In genomic region chr1:241074507-241074906, GRCh38 we compare ENCODE assay signal across 16 cellular contexts.
"Had no signal": no experiment of that assay in that cellular context is flagged by ENCODE, and none has a peak within 500 bp of the region (broad histone marks: within the 10 kb centered on the region; RNA-seq: fewer than 3 reads in every experiment).

No MANE protein-coding gene starts in this region.

- DNase-seq: activated CD4-positive, alpha-beta T cell treated with anti-CD3 and anti-CD28 coated beads for 1 hour; activated CD4-positive, alpha-beta T cell treated with anti-CD3 and anti-CD28 coated beads, Interleukin-2, amount 50 U/mL, for 48 hours; activated CD8-positive, alpha-beta memory T cell treated with anti-CD3 and anti-CD28 coated beads, Interleukin-2, amount 10 ng/mL, durations not matched to agents 7 days and 5 days; activated effector memory CD4-positive, alpha-beta T cell treated with anti-CD3 and anti-CD28 coated beads, Interleukin-2, amount 50 U/mL, for 16 hours; activated T-cell treated with anti-CD3 and anti-CD28 coated beads, Interleukin-2, amount 50 U/mL, for 24 hours; amygdala; kidney; left ventricle myocardium inferior; stimulated activated CD4-positive, alpha-beta T cell treated with anti-CD3 and anti-CD28 coated beads, Interleukin-4, amount 100 ng/mL, for 1 hour; stimulated activated CD8-positive, alpha-beta memory T cell treated with anti-CD3 and anti-CD28 coated beads, Interleukin-4, amount 100 ng/mL, for 48 hours; T-helper 2 cell; testis had no signal

- H3K27me3 Mint-ChIP-seq: activated CD8-positive, alpha-beta memory T cell treated with anti-CD3 and anti-CD28 coated beads, Interleukin-2, amount 10 ng/mL, durations not matched to agents 7 days and 5 days; activated T-cell treated with anti-CD3 and anti-CD28 coated beads, Interleukin-2, amount 50 U/mL, for 24 hours; stimulated activated naive CD8-positive, alpha-beta T cell treated with anti-CD3 and anti-CD28 coated beads, Interleukin-15, Interleukin-2, amounts not matched to agents 100 ng/mL and 50 ng/mL, for 24 hours had no signal

- H3K4me3 ChIP-seq: esophagus muscularis mucosa, left ventricle myocardium inferior, testis had no signal

- H3K36me3 Mint-ChIP-seq: activated CD8-positive, alpha-beta memory T cell treated with anti-CD3 and anti-CD28 coated beads, Interleukin-2, amount 10 ng/mL, durations not matched to agents 7 days and 5 days; activated naive CD4-positive, alpha-beta T cell treated with anti-CD3 and anti-CD28 coated beads, Interleukin-2, amount 50 U/mL, for 72 hours had no signal

- ATAC-seq: activated CD8-positive, alpha-beta memory T cell treated with anti-CD3 and anti-CD28 coated beads, Interleukin-2, amount 10 ng/mL, durations not matched to agents 7 days and 5 days; activated naive CD4-positive, alpha-beta T cell treated with anti-CD3 and anti-CD28 coated beads, Interleukin-2, amount 50 U/mL, for 72 hours had no signal

- H3K9me3 Mint-ChIP-seq: neural crest cell had no signal

- H3K27ac Mint-ChIP-seq: activated CD8-positive, alpha-beta memory T cell treated with anti-CD3 and anti-CD28 coated beads, Interleukin-2, amount 10 ng/mL, durations not matched to agents 7 days and 5 days; activated naive CD4-positive, alpha-beta T cell treated with anti-CD3 and anti-CD28 coated beads, Interleukin-2, amount 50 U/mL, for 72 hours; activated T-cell treated with anti-CD3 and anti-CD28 coated beads, Interleukin-2, amount 50 U/mL, for 24 hours; stimulated activated naive CD8-positive, alpha-beta T cell treated with anti-CD3 and anti-CD28 coated beads, Interleukin-15, Interleukin-2, amounts not matched to agents 100 ng/mL and 50 ng/mL, for 24 hours had no signal

- H3K4me1 Mint-ChIP-seq: activated CD8-positive, alpha-beta memory T cell treated with anti-CD3 and anti-CD28 coated beads, Interleukin-2, amount 10 ng/mL, durations not matched to agents 7 days and 5 days had no signal

- H3K4me3 Mint-ChIP-seq: activated CD8-positive, alpha-beta memory T cell treated with anti-CD3 and anti-CD28 coated beads, Interleukin-2, amount 10 ng/mL, durations not matched to agents 7 days and 5 days; activated T-cell treated with anti-CD3 and anti-CD28 coated beads, Interleukin-2, amount 50 U/mL, for 24 hours; neural crest cell; stimulated activated naive CD8-positive, alpha-beta T cell treated with anti-CD3 and anti-CD28 coated beads, Interleukin-15, Interleukin-2, amounts not matched to agents 100 ng/mL and 50 ng/mL, for 24 hours had no signal
